In genomic region chr4:38889143-38889542, GRCh38 we compare ENCODE assay signal across 8 cellular contexts. TPM values are rescaled to one million over a fixed set of nuclear protein-coding genes. Genes with fewer than 3 reads are reported as not detected.
DNase-seq lines count a peak whose midpoint lies in the region; ATAC-seq, FAIRE-seq and TF ChIP-seq lines count a peak whose summit lies in the region.

No MANE protein-coding gene starts in this region.

- in situ Hi-C loops in HepG2 (cut with HindIII; ENCODE audit: extremely low pct_ligation_motif_present, low pct_unique_long_range_greater_than_20kb), result no loop called here

- no peak for TF ChIP-seq POLR2A in HepG2 (IDR thresholded peaks at IDR 0.05; ENCODE audit: insufficient read depth in 1 of 2, low read depth in 2 of 2, low read length in 2 of 2)

- H3K4me3 ChIP-seq in HepG2 (replicated peaks in 1 of 3; ENCODE audit: insufficient read depth in 1 of 3, low read depth in 2 of 3, low read length in 3 of 3), result no peak overlapping the region

- no peak for TF ChIP-seq RAD21 in HepG2 (CRISPR knock-in tag; IDR thresholded peaks at IDR 0.05)

- H3K27ac ChIP-seq in HepG2 (ENCODE audit: extremely low read length, insufficient read depth, low read length), result peak overlapping the region; percentile 32

- H3K27ac Mint-ChIP-seq in activated naive CD8-positive, alpha-beta T cell treated with anti-CD3 and anti-CD28 coated beads, Interleukin-2, amount 50 U/mL, for 24 hours, result peak overlapping the region; percentile 88

- DNase-seq in AG20443 (ENCODE audit: low spot score) (peak; percentile 70), HepG2 (ENCODE audit: low spot score) (peak; percentile 74), COLO668 (lab: John Stamatoyannopoulos, UW; ENCODE audit: unreplicated experiment) (no peak), NCI-H1092 (lab: John Stamatoyannopoulos, UW) (no peak), NCI-H2171 treated with DMSO at 0.1 percent for 48 hours (lab: John Stamatoyannopoulos, UW) (no peak)
- DNase-seq in activated naive CD8-positive, alpha-beta T cell treated with anti-CD3 and anti-CD28 coated beads, Interleukin-2, amount 50 U/mL, for 24 hours, result no peak

- H3K9me3 ChIP-seq in HepG2 (ENCODE audit: low read length), result no peaks in the 10 kb centered on the region

- H3K4me2 ChIP-seq in HepG2 (ENCODE audit: low read depth, low read length), result no peak overlapping the region

- no TSS peak for BruUV-seq in HepG2 (replicated peaks; lab: Mats Ljungman, UMichigan)

- TF ChIP-seq CTCF in HepG2 (CRISPR knock-in tag; IDR thresholded peaks at IDR 0.05), result no peak

- no peaks in the 10 kb centered on the region for H3K27me3 Mint-ChIP-seq in activated naive CD8-positive, alpha-beta T cell treated with anti-CD3 and anti-CD28 coated beads, Interleukin-2, amount 50 U/mL, for 24 hours

- ATAC-seq in HG02588 (IDR thresholded peaks at IDR 0.05; ENCODE audit: unreplicated experiment) (peak; percentile 54), HepG2 (no peak), GM19467 (IDR thresholded peaks at IDR 0.05; ENCODE audit: unreplicated experiment) (no peak)
- ATAC-seq in activated naive CD8-positive, alpha-beta T cell treated with anti-CD3 and anti-CD28 coated beads, Interleukin-2, amount 50 U/mL, for 24 hours, result peak; percentile 63

- peaks cover 3 to 31% of the 10 kb centered on the region in 2 experiments for H3K36me3 ChIP-seq in HepG2 (replicated peaks in 1 of 2; ENCODE audit: control insufficient read depth in 1 of 2, insufficient read depth in 2 of 2, low read length in 2 of 2)

- CTCF ChIA-PET in HepG2 (lab: Yijun Ruan, JAX; ENCODE audit: low intra/inter-chr PET ratio, low total read pairs), result no interaction called here

- intact Hi-C loops in HepG2 (cut with micrococcal nuclease; ENCODE audit: unreplicated experiment), result no loop called here

- peaks cover 27% of the 10 kb centered on the region for H3K4me1 Mint-ChIP-seq in activated naive CD8-positive, alpha-beta T cell treated with anti-CD3 and anti-CD28 coated beads, Interleukin-2, amount 50 U/mL, for 24 hours

- H3K79me2 ChIP-seq in HepG2 (ENCODE audit: insufficient read depth, low read length), result no peaks in the 10 kb centered on the region

- no peaks in the 10 kb centered on the region for H3K27me3 ChIP-seq in HepG2 (ENCODE audit: control insufficient read depth in 1 of 2, insufficient read depth in 2 of 2, low read length in 2 of 2)

- no peak overlapping the region for H2AFZ ChIP-seq in HepG2 (ENCODE audit: low read length)

- peaks cover 2% of the 10 kb centered on the region for H3K36me3 Mint-ChIP-seq in activated naive CD8-positive, alpha-beta T cell treated with anti-CD3 and anti-CD28 coated beads, Interleukin-2, amount 50 U/mL, for 24 hours (ENCODE audit: low read depth)

- FAIRE-seq in HepG2 (lab: Jason Lieb, UNC), result no peak

- WGBS in HepG2 (ENCODE audit: low lambda C conversion rate), result 94% methylated on average over 1 of the region's 1 CpG

- TF ChIP-seq EP300 in HepG2 (IDR thresholded peaks at IDR 0.05; ENCODE audit: low read depth in 2 of 2, low read length in 2 of 2) (no peak), HepG2 (CRISPR knock-in tag; IDR thresholded peaks at IDR 0.05; ENCODE audit: borderline replicate concordance) (no peak)

- no peaks in the 10 kb centered on the region for H4K20me1 ChIP-seq in HepG2 (ENCODE audit: insufficient read depth, low read length)

- H3K4me3 Mint-ChIP-seq in activated naive CD8-positive, alpha-beta T cell treated with anti-CD3 and anti-CD28 coated beads, Interleukin-2, amount 50 U/mL, for 24 hours, result peak overlapping the region; percentile 23

- H3K9me3 Mint-ChIP-seq in activated naive CD8-positive, alpha-beta T cell treated with anti-CD3 and anti-CD28 coated beads, Interleukin-2, amount 50 U/mL, for 24 hours, result peaks cover 3% of the 10 kb centered on the region

- H3K4me1 ChIP-seq in HepG2 (ENCODE audit: insufficient read depth, low read length), result peaks cover 48% of the 10 kb centered on the region

- POLR2A ChIA-PET in HepG2 (lab: Yijun Ruan, JAX), result interaction anchor here (1.0 to 1.8 kb wide), 4 partner anchors 14 to 18 kb away, joined by 3 to 10 read pairs (median 4); no protein-coding TSS in a partner anchor

- no peak overlapping the region for H3K9ac ChIP-seq in HepG2 (ENCODE audit: insufficient read depth, low read depth, low read length)

TF ChIP-seq in HepG2, 621 proteins besides CTCF, POLR2A, EP300 and RAD21 (continues in another document):
- TF ChIP-seq MAFF (IDR thresholded peaks at IDR 0.05; ENCODE audit: low read depth, low read length) (peak; percentile 76), ZFP82 (CRISPR knock-in tag; IDR thresholded peaks at IDR 0.05; ENCODE audit: borderline replicate concordance) (no peak), ZNF460 (CRISPR knock-in tag; IDR thresholded peaks at IDR 0.05; ENCODE audit: borderline replicate concordance) (no peak), MAFG (CRISPR knock-in tag; IDR thresholded peaks at IDR 0.05) (no peak), SOX5 (CRISPR knock-in tag; IDR thresholded peaks at IDR 0.05; ENCODE audit: borderline replicate concordance) (peak; percentile 53; the same call in 1 of the 2 replicates), NCOR1 (IDR thresholded peaks at IDR 0.05; ENCODE audit: borderline replicate concordance, low read length) (no peak), ZBTB43 (CRISPR knock-in tag; conservative IDR thresholded peaks at IDR 0.05) (no peak), MLLT10 (CRISPR knock-in tag; IDR thresholded peaks at IDR 0.05) (no peak)

RNA-seq across cellular contexts. Expression of gene FAM114A1, which starts 21.5 kb away (rescaled TPM):
- total RNA-seq in HepG2 (2016; rRNA removed; fragmentation: Illumina TruSeq; extraction: Trizol), result 61.0 and 87.0 TPM in 2 replicates
- 8.9 and 9.7 TPM in 2 replicates for total RNA-seq in HepG2 (2016; cell fraction: cytosol; rRNA removed; fragmentation: Illumina TruSeq; extraction: Trizol; ENCODE audit: low read depth)
- total RNA-seq in HepG2 (2016; cell fraction: insoluble cytoplasmic fraction; rRNA removed; fragmentation: Illumina TruSeq; extraction: Trizol), result 59.7 and 78.6 TPM in 2 replicates
- total RNA-seq in HepG2 (2016; cell fraction: membrane; rRNA removed; fragmentation: Illumina TruSeq; extraction: Trizol), result 27.8 and 30.9 TPM in 2 replicates
- 36.3 and 40.0 TPM in 2 replicates for total RNA-seq in HepG2 (2016; cell fraction: nucleus; rRNA removed; fragmentation: Illumina TruSeq; extraction: Trizol)
- 70.4 and 76.9 TPM in 2 replicates for polyA plus RNA-seq in HepG2 (2011; rRNA removed)
- 80.2 and 86.3 TPM in 2 replicates for polyA plus RNA-seq in HepG2 (2011; cell fraction: cytosol; rRNA removed)
- polyA plus RNA-seq in HepG2 (2011; cell fraction: nucleus; rRNA removed), result 71.8 and 99.8 TPM in 2 replicates
- 46.7 and 54.6 TPM in 2 replicates for polyA plus RNA-seq in HepG2 (2012)
- 6.6 and 8.5 TPM in 2 replicates for polyA plus RNA-seq in HepG2 (2016; cell fraction: cytosol; fragmentation: Illumina TruSeq; extraction: Trizol; ENCODE audit: low read depth)
- 47.8 and 57.1 TPM in 2 replicates for polyA plus RNA-seq in HepG2 (2016; cell fraction: insoluble cytoplasmic fraction; fragmentation: Illumina TruSeq; extraction: Trizol; ENCODE audit: low read depth)
- 14.4 and 15.0 TPM in 2 replicates for polyA plus RNA-seq in HepG2 (2016; cell fraction: membrane; fragmentation: Illumina TruSeq; extraction: Trizol; ENCODE audit: low read depth)
- polyA plus RNA-seq in HepG2 (2016; cell fraction: nucleus; fragmentation: Illumina TruSeq; extraction: Trizol; ENCODE audit: insufficient read depth, low read depth), result 39.6 and 49.5 TPM in 2 replicates
- 28.7 and 145 TPM in 2 replicates for polyA minus RNA-seq in HepG2 (2011; rRNA and poly(A)+ RNA removed; ENCODE audit: low replicate concordance)
- 64.1 and 82.7 TPM in 2 replicates for polyA minus RNA-seq in HepG2 (2011; cell fraction: cytosol; rRNA and poly(A)+ RNA removed)
- 115 and 140 TPM in 2 replicates for polyA minus RNA-seq in HepG2 (2011; cell fraction: nucleus; rRNA and poly(A)+ RNA removed)

RNA-seq across cellular contexts. Expression of gene TLR6, which starts 32.5 kb away (rescaled TPM):
- 0.52 and 0.71 TPM in 2 replicates for total RNA-seq in HepG2 (2016; rRNA removed; fragmentation: Illumina TruSeq; extraction: Trizol)
- total RNA-seq in HepG2 (2016; cell fraction: cytosol; rRNA removed; fragmentation: Illumina TruSeq; extraction: Trizol; ENCODE audit: low read depth), result 0.40 and 0.62 TPM in 2 replicates
- total RNA-seq in HepG2 (2016; cell fraction: insoluble cytoplasmic fraction; rRNA removed; fragmentation: Illumina TruSeq; extraction: Trizol), result 0.31 and 0.54 TPM in 2 replicates
- 1.0 and 1.2 TPM in 2 replicates for total RNA-seq in HepG2 (2016; cell fraction: membrane; rRNA removed; fragmentation: Illumina TruSeq; extraction: Trizol)
- 0.71 and 0.72 TPM in 2 replicates for total RNA-seq in HepG2 (2016; cell fraction: nucleus; rRNA removed; fragmentation: Illumina TruSeq; extraction: Trizol)
- polyA plus RNA-seq in HepG2 (2011; rRNA removed), result 0.18 and 0.33 TPM in 2 replicates
- 0.05 and 0.12 TPM in 2 replicates for polyA plus RNA-seq in HepG2 (2011; cell fraction: cytosol; rRNA removed)
- 0.19 and 0.23 TPM in 2 replicates for polyA plus RNA-seq in HepG2 (2011; cell fraction: nucleus; rRNA removed)
- polyA plus RNA-seq in HepG2 (2012), result 0.12 and 0.39 TPM in 2 replicates
- polyA plus RNA-seq in HepG2 (2016; cell fraction: cytosol; fragmentation: Illumina TruSeq; extraction: Trizol; ENCODE audit: low read depth), result 0.02 TPM in 1 of 2 replicates, not detected in the other
- polyA plus RNA-seq in HepG2 (2016; cell fraction: insoluble cytoplasmic fraction; fragmentation: Illumina TruSeq; extraction: Trizol; ENCODE audit: low read depth), result 0.17 and 0.19 TPM in 2 replicates
- 0.03 and 0.06 TPM in 2 replicates for polyA plus RNA-seq in HepG2 (2016; cell fraction: membrane; fragmentation: Illumina TruSeq; extraction: Trizol; ENCODE audit: low read depth)
- polyA plus RNA-seq in HepG2 (2016; cell fraction: nucleus; fragmentation: Illumina TruSeq; extraction: Trizol; ENCODE audit: insufficient read depth, low read depth), result 0.61 and 0.71 TPM in 2 replicates
- polyA minus RNA-seq in HepG2 (2011; rRNA and poly(A)+ RNA removed; ENCODE audit: low replicate concordance), result 0.20 and 7.2 TPM in 2 replicates
- polyA minus RNA-seq in HepG2 (2011; cell fraction: cytosol; rRNA and poly(A)+ RNA removed), result 0.26 and 0.59 TPM in 2 replicates
- 0.62 and 0.90 TPM in 2 replicates for polyA minus RNA-seq in HepG2 (2011; cell fraction: nucleus; rRNA and poly(A)+ RNA removed)

Comparison
In these comparisons a context has a peak if more than half of its experiments do, and no peak if none do; other contexts are left out.
1. DNase-seq: peak in AG20443 (single experiment) and HepG2 (single experiment); none in activated naive CD8-positive, alpha-beta T cell treated with anti-CD3 and anti-CD28 coated beads, Interleukin-2, amount 50 U/mL, for 24 hours (single experiment), COLO668 (single experiment), NCI-H1092 (single experiment) and NCI-H2171 treated with DMSO at 0.1 percent for 48 hours (single experiment).
2. ATAC-seq: peak in HG02588 (single experiment) and activated naive CD8-positive, alpha-beta T cell treated with anti-CD3 and anti-CD28 coated beads, Interleukin-2, amount 50 U/mL, for 24 hours (single experiment); none in HepG2 (single experiment) and GM19467 (single experiment).